ENCODE assay signal across 33 cellular contexts in genomic region chr11:116115801-116116200, GRCh38.
"Had no signal": no experiment of that assay in that cellular context is flagged by ENCODE, and none has a peak within 500 bp of the region (broad histone marks: within the 10 kb centered on the region; RNA-seq: fewer than 3 reads in every experiment).

No MANE protein-coding gene starts in this region.

- ATAC-seq: activated naive CD4-positive, alpha-beta T cell treated with anti-CD3 and anti-CD28 coated beads, Interleukin-2, amount 50 U/mL, for 72 hours; activated naive CD8-positive, alpha-beta T cell treated with anti-CD3 and anti-CD28 coated beads, Interleukin-2, amount 50 U/mL, for 24 hours; activated T-cell treated with anti-CD3 and anti-CD28 coated beads, Interleukin-2, amount 50 U/mL, for 4 hours; activated T-cell treated with anti-CD3 and anti-CD28 coated beads, Interleukin-2, amount 50 U/mL, for 72 hours; activated T-helper 17 cell treated with anti-CD3 and anti-CD28 coated beads, Interleukin-2, amount 50 U/mL, for 72 hours; body of pancreas had no signal

- DNase-seq: activated effector memory CD4-positive, alpha-beta T cell treated with anti-CD3 and anti-CD28 coated beads, Interleukin-2, amount 50 U/mL, for 16 hours; activated effector memory CD4-positive, alpha-beta T cell treated with Interleukin-2 at 50 U/mL for 16 hours; activated gamma-delta T cell; activated gamma-delta T cell treated with Interleukin-2 at 50 U/mL for 16 hours; activated naive CD4-positive, alpha-beta T cell; activated naive CD4-positive, alpha-beta T cell treated with anti-CD3 and anti-CD28 coated beads for 36 hours; activated naive CD4-positive, alpha-beta T cell treated with anti-CD3 and anti-CD28 coated beads, Interleukin-2, amount 10 ng/mL, durations not matched to agents 7 days and 5 days; activated naive CD4-positive, alpha-beta T cell treated with anti-CD3 and anti-CD28 coated beads, Interleukin-2, amount 50 U/mL, for 16 hours; activated naive CD4-positive, alpha-beta T cell treated with Interleukin-2 at 50 U/mL for 16 hours; activated naive CD8-positive, alpha-beta T cell treated with anti-CD3 and anti-CD28 coated beads for 36 hours; activated naive CD8-positive, alpha-beta T cell treated with anti-CD3 and anti-CD28 coated beads, Interleukin-2, amount 10 ng/mL, durations not matched to agents 7 days and 5 days; activated naive CD8-positive, alpha-beta T cell treated with anti-CD3 and anti-CD28 coated beads, Interleukin-2, amount 50 U/mL, for 24 hours; activated T-cell treated with anti-CD3 and anti-CD28 coated beads, Interleukin-2, amount 50 U/mL, for 24 hours; activated T-cell treated with anti-CD3 and anti-CD28 coated beads, Interleukin-2, amount 50 U/mL, for 4 hours; activated T-cell treated with anti-CD3 and anti-CD28 coated beads, Interleukin-2, amount 50 U/mL, for 48 hours; activated T-cell treated with anti-CD3 and anti-CD28 coated beads, Interleukin-2, amount 50 U/mL, for 72 hours; adrenal gland; amniotic stem cell; amygdala; anterior cingulate cortex; aorta; body of pancreas; brain microvascular endothelial cell; caudate nucleus; central memory CD4-positive, alpha-beta T cell; cerebellar nuclear complex had no signal

- H3K36me3 ChIP-seq: adrenal gland, ascending aorta, brain microvascular endothelial cell, breast epithelium, cardiac muscle cell had no signal

- H3K27me3 ChIP-seq: adrenal gland, ascending aorta, body of pancreas, brain microvascular endothelial cell, cardiac muscle cell had no signal

- H3K27ac ChIP-seq: adrenal gland, ascending aorta, body of pancreas, brain microvascular endothelial cell, breast epithelium, cardiac muscle cell had no signal

- H3K4me1 ChIP-seq: adrenal gland, ascending aorta, body of pancreas, breast epithelium had no signal

- H3K9me3 ChIP-seq: ascending aorta had no signal

- H3K4me3 ChIP-seq: adrenal gland, ascending aorta, body of pancreas, breast epithelium, cardiac muscle cell had no signal

- FAIRE-seq: astrocyte, bronchial epithelial cell had no signal
